17 cellular contexts compared by ENCODE assay signal in the genomic region with DNA sequence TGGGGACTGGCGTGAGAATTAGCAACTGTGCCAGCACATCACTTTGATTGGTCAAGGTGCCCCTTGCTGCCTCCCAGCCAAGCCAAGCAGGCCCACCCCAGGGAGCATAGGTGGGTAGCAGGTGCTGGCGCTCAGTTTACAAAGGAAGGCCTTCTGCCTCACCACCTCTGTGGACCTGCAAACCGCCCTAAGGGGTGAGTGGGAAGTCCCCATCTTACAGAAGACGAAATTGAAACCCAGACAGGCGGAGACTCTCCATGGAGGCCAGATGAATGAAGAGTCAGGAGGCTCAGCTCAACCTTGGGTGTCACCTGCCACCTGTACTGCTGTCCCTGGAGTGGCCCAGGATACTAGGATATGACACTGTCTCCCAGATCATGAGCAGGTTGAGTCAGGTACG. TPM values are rescaled to one million over a fixed set of nuclear protein-coding genes. Genes with fewer than 3 reads are reported as not detected.
DNase-seq lines count a peak whose midpoint lies in the region; ATAC-seq and TF ChIP-seq lines count a peak whose summit lies in the region.
"Had no signal": no experiment of that assay in that cellular context is flagged by ENCODE, and none has a peak within 500 bp of the region (broad histone marks: within the 10 kb centered on the region; RNA-seq: fewer than 3 reads in every experiment).

No MANE protein-coding gene starts in this region.

- intact Hi-C loops in thyroid gland (cut with DNase I): no loop called here

- H3K4me1 ChIP-seq in mesenchymal stem cell (ENCODE audit: control insufficient read depth, insufficient read depth, low read depth, low read length) (peaks cover 1% of the 10 kb centered on the region), thyroid gland (no peaks in the 10 kb centered on the region)
- H3K4me1 ChIP-seq in CD8-positive, alpha-beta memory T cell (ENCODE audit: insufficient read depth, low read length): no peaks in the 10 kb centered on the region
- H3K4me1 ChIP-seq: gastroesophageal sphincter, stomach had no signal

- DNase-seq in GM10266 (ENCODE audit: extremely low spot score) (peak; percentile 51), mesenchymal stem cell (no peak), thyroid gland (no peak)
- DNase-seq in CD8-positive, alpha-beta memory T cell: no peak
- DNase-seq: dorsolateral prefrontal cortex, left cardiac atrium, NCI-H1930, occipital lobe, stomach had no signal

- no peak overlapping the region for H3K4me3 Mint-ChIP-seq in CD8-positive, alpha-beta memory T cell
- H3K4me3 Mint-ChIP-seq: T-helper 1 cell treated with Interleukin-12 subunit alpha and Interleukin-12 subunit beta and Interleukin-4 antibody, amounts not matched to agents 30 μg/mL and 1 μg/mL, for 36 hours had no signal

- H3K4ac ChIP-seq in mesenchymal stem cell (ENCODE audit: low read depth in 1 of 2, low read length in 2 of 2): no peak overlapping the region

- peaks cover 15 to 20% of the 10 kb centered on the region in 2 donors for H3K27me3 Mint-ChIP-seq in CD8-positive, alpha-beta memory T cell

- H3K14ac ChIP-seq in mesenchymal stem cell (ENCODE audit: low read length in 2 of 2): no peak overlapping the region

- H2AFZ ChIP-seq in mesenchymal stem cell (ENCODE audit: low read depth, low read length): no peak overlapping the region

- no peak overlapping the region for H3K23ac ChIP-seq in mesenchymal stem cell (ENCODE audit: low read length in 2 of 2)

- H3K18ac ChIP-seq in mesenchymal stem cell (ENCODE audit: low read depth in 1 of 2, low read length in 2 of 2): no peak overlapping the region

- H4K91ac ChIP-seq in mesenchymal stem cell (ENCODE audit: low read length): no peak overlapping the region

- H3K4me1 Mint-ChIP-seq in CD8-positive, alpha-beta memory T cell: no peaks in the 10 kb centered on the region

- H3K36me3 ChIP-seq in mesenchymal stem cell (ENCODE audit: control insufficient read depth in 1 of 2, insufficient read depth in 2 of 2, low read depth in 1 of 2, low read length in 2 of 2) (no peaks in the 10 kb centered on the region), thyroid gland (no peaks in the 10 kb centered on the region)
- no peaks in the 10 kb centered on the region for H3K36me3 ChIP-seq in CD8-positive, alpha-beta memory T cell (ENCODE audit: insufficient read depth, low read length)
- H3K36me3 ChIP-seq: gastroesophageal sphincter, stomach had no signal

- H3K9ac ChIP-seq in mesenchymal stem cell (ENCODE audit: low read length): no peak overlapping the region

- H3K9me3 Mint-ChIP-seq in CD8-positive, alpha-beta memory T cell: peaks cover 0 to 2% (median 0%) of the 10 kb centered on the region in 5 donors
- H3K9me3 Mint-ChIP-seq: T-helper 1 cell treated with Interleukin-12 subunit alpha and Interleukin-12 subunit beta and Interleukin-4 antibody, amounts not matched to agents 30 μg/mL and 1 μg/mL, for 36 hours had no signal

- no peak overlapping the region for H2AK5ac ChIP-seq in mesenchymal stem cell (ENCODE audit: low read length, severe bottlenecking)

- POLR2A ChIA-PET in CD8-positive, alpha-beta memory T cell (lab: Charles Lee): no interaction called here

- no peak overlapping the region for H3K27ac Mint-ChIP-seq in CD8-positive, alpha-beta memory T cell
- H3K27ac Mint-ChIP-seq: T-helper 1 cell treated with Interleukin-12 subunit alpha and Interleukin-12 subunit beta and Interleukin-4 antibody, amounts not matched to agents 30 μg/mL and 1 μg/mL, for 36 hours had no signal

- H3K36me3 Mint-ChIP-seq in CD8-positive, alpha-beta memory T cell: no peaks in the 10 kb centered on the region

- no peak overlapping the region for H4K8ac ChIP-seq in mesenchymal stem cell (ENCODE audit: low read length)

- H2BK15ac ChIP-seq in mesenchymal stem cell (ENCODE audit: low read depth, poor library complexity, severe bottlenecking): no peak overlapping the region

- H3K27ac ChIP-seq in mesenchymal stem cell (ENCODE audit: low read length, poor library complexity, severe bottlenecking): no peak overlapping the region
- H3K27ac ChIP-seq in CD8-positive, alpha-beta memory T cell (ENCODE audit: low read depth, low read length): no peak overlapping the region
- no peak overlapping the region for H3K27ac ChIP-seq in thyroid gland
- H3K27ac ChIP-seq: dorsolateral prefrontal cortex, gastroesophageal sphincter, stomach had no signal

- no peak overlapping the region for H2BK120ac ChIP-seq in mesenchymal stem cell (ENCODE audit: low read depth, low read length)

- H3K4me3 ChIP-seq in mesenchymal stem cell (ENCODE audit: insufficient read depth in 1 of 2, low read depth in 1 of 2, low read length in 2 of 2) (no peak overlapping the region), thyroid gland (replicated peaks in 1 of 3) (no peak overlapping the region)
- H3K4me3 ChIP-seq in CD8-positive, alpha-beta memory T cell (ENCODE audit: low read length): no peak overlapping the region
- H3K4me3 ChIP-seq: dorsolateral prefrontal cortex, gastroesophageal sphincter, stomach had no signal

- no peak overlapping the region for H2BK12ac ChIP-seq in mesenchymal stem cell (ENCODE audit: low read length in 2 of 2)

- no peaks in the 10 kb centered on the region for H3K79me1 ChIP-seq in mesenchymal stem cell (replicated peaks; ENCODE audit: low read length, poor library complexity, severe bottlenecking)

- CTCF ChIA-PET in CD8-positive, alpha-beta memory T cell (lab: Charles Lee): no interaction called here

- TF ChIP-seq CTCF in GM10266 (IDR thresholded peaks at IDR 0.05; ENCODE audit: control insufficient read depth, insufficient read depth, low read depth, missing control alignments): no peak
- no peak for TF ChIP-seq CTCF in thyroid gland (IDR thresholded peaks at IDR 0.05)

- no peak overlapping the region for H2BK5ac ChIP-seq in mesenchymal stem cell (ENCODE audit: low read depth, low read length, poor library complexity, severe bottlenecking)

- peak; percentile 66 for ATAC-seq in GM18907 (IDR thresholded peaks at IDR 0.05; ENCODE audit: unreplicated experiment)
- ATAC-seq in HG02571 (IDR thresholded peaks at IDR 0.05; ENCODE audit: unreplicated experiment): peak; percentile 74
- ATAC-seq in HG03442 (IDR thresholded peaks at IDR 0.05; ENCODE audit: unreplicated experiment): peak; percentile 91
- ATAC-seq in GM18517 (IDR thresholded peaks at IDR 0.05; ENCODE audit: unreplicated experiment): no peak
- ATAC-seq: gastroesophageal sphincter, HepG2, left cardiac atrium had no signal

- H3K4me2 ChIP-seq in mesenchymal stem cell (ENCODE audit: low read length, poor library complexity, severe bottlenecking): no peak overlapping the region

- peaks cover 0 to 3% of the 10 kb centered on the region in 2 experiments for H3K27me3 ChIP-seq in mesenchymal stem cell (ENCODE audit: control insufficient read depth in 1 of 2, insufficient read depth in 1 of 2, low read length in 2 of 2)
- no peaks in the 10 kb centered on the region for H3K27me3 ChIP-seq in CD8-positive, alpha-beta memory T cell (ENCODE audit: insufficient read depth, low read length, poor library complexity, severe bottlenecking)
- no peaks in the 10 kb centered on the region for H3K27me3 ChIP-seq in thyroid gland
- H3K27me3 ChIP-seq: gastroesophageal sphincter had no signal

- no peak for TF ChIP-seq POLR2A in thyroid gland (IDR thresholded peaks at IDR 0.05)

- H3K9me3 ChIP-seq in mesenchymal stem cell (ENCODE audit: control insufficient read depth, low read length) (peaks cover 2% of the 10 kb centered on the region), thyroid gland (no peaks in the 10 kb centered on the region)
- H3K9me3 ChIP-seq in CD8-positive, alpha-beta memory T cell (ENCODE audit: low read length): no peaks in the 10 kb centered on the region
- H3K9me3 ChIP-seq: gastroesophageal sphincter, stomach had no signal

- WGBS in mesenchymal stem cell: 65% methylated on average over 6 of the region's 6 CpGs
- 77 to 80% methylated on average over 6 of the region's 6 CpGs for WGBS in thyroid gland, 2 donors

RNA-seq across cellular contexts. Expression of a gene that starts 21.5 kb away (rescaled TPM):
- polyA plus RNA-seq in mesenchymal stem cell (2013, experiment 1 of 2): not detected
- not detected for polyA plus RNA-seq in mesenchymal stem cell (2013, experiment 2 of 2)
- total RNA-seq in CD8-positive, alpha-beta memory T cell: not detected
- not detected for polyA plus RNA-seq in CD8-positive, alpha-beta memory T cell
- not detected for total RNA-seq in thyroid gland
- total RNA-seq: dorsolateral prefrontal cortex, gastroesophageal sphincter, H1, HepG2, occipital lobe had no signal
- polyA plus RNA-seq: H1, HepG2, stomach had no signal

RNA-seq across cellular contexts. Expression of a gene that starts 50.3 kb away (rescaled TPM):
- polyA plus RNA-seq in mesenchymal stem cell (2013, experiment 1 of 2): not detected
- not detected for polyA plus RNA-seq in mesenchymal stem cell (2013, experiment 2 of 2)
- 1 to 10 TPM; 2.5 to 2.6 TPM for total RNA-seq in CD8-positive, alpha-beta memory T cell
- polyA plus RNA-seq in CD8-positive, alpha-beta memory T cell: not detected
- total RNA-seq in thyroid gland: 1 to 10 TPM in 1 of 4 donors, under 1 TPM in 1, not detected in 2; 0.93 to 1.5 TPM
- total RNA-seq: H1, left cardiac atrium had no signal

RNA-seq across cellular contexts. Expression of a gene that starts 52.3 kb away (rescaled TPM):
- polyA plus RNA-seq in mesenchymal stem cell (2013, experiment 1 of 2): not detected
- not detected for polyA plus RNA-seq in mesenchymal stem cell (2013, experiment 2 of 2)
- total RNA-seq in CD8-positive, alpha-beta memory T cell: not detected
- not detected for polyA plus RNA-seq in CD8-positive, alpha-beta memory T cell
- total RNA-seq in thyroid gland: not detected
- total RNA-seq: dorsolateral prefrontal cortex, gastroesophageal sphincter, H1, HepG2, left cardiac atrium, occipital lobe, stomach had no signal
- polyA plus RNA-seq: H1, stomach had no signal

RNA-seq across cellular contexts. Expression of a gene that starts 52.4 kb away (rescaled TPM):
- not detected for polyA plus RNA-seq in mesenchymal stem cell (2013, experiment 1 of 2)
- not detected for polyA plus RNA-seq in mesenchymal stem cell (2013, experiment 2 of 2)
- total RNA-seq in CD8-positive, alpha-beta memory T cell: not detected
- polyA plus RNA-seq in CD8-positive, alpha-beta memory T cell: not detected
- not detected for total RNA-seq in thyroid gland
- total RNA-seq: dorsolateral prefrontal cortex, gastroesophageal sphincter, H1, HepG2, left cardiac atrium, occipital lobe, stomach had no signal
- polyA plus RNA-seq: H1, HepG2, stomach had no signal
